ENCODE assay signal across 8 cellular contexts in genomic region chr2:169221745-169222369, GRCh38.
A peak's percentile ranks its signal among the peaks of the same experiment; 100 is the strongest.
DNase-seq lines count a peak whose midpoint lies in the region; ATAC-seq and TF ChIP-seq lines count a peak whose summit lies in the region.

No MANE protein-coding gene starts in this region.

- intact Hi-C loops in A673 (cut with micrococcal nuclease; ENCODE audit: unreplicated experiment): loop anchor here (5.0 kb wide), 2 partner anchors 110 to 260 kb away; no protein-coding TSS in a partner anchor
- intact Hi-C loops in HCT116 (cut with micrococcal nuclease): loop anchor here (2.0 to 5.0 kb wide), 2 partner anchors 113 to 260 kb away; no protein-coding TSS in a partner anchor
- intact Hi-C loops in cardiac septum (cut with DNase I): no loop called here

- DNase-seq in A673 (ENCODE audit: low spot score) (peak; percentile 38), HCT116 (ENCODE audit: low read depth, low spot score) (peak; percentile 24), RKO (ENCODE audit: low spot score) (peak; percentile 48), glomerular endothelial cell (ENCODE audit: extremely low read depth, low read depth, low spot score) (peak; percentile 16), islet precursor cell (no peak), T1000 (lab: John Stamatoyannopoulos, UW) (no peak), cardiac septum (ENCODE audit: low spot score) (no peak)

- ATAC-seq in HCT116 (peak; percentile 86), HG02981 (IDR thresholded peaks at IDR 0.05; ENCODE audit: unreplicated experiment) (no peak)

- POLR2A ChIA-PET in A673 (lab: Charles Lee; ENCODE audit: low non-redundant PET): no interaction called here
- POLR2A ChIA-PET in HCT116 (lab: Charles Lee): interaction anchor here (1.0 kb wide), 1 partner anchor 112 kb away, joined by 4 read pairs; no protein-coding TSS in a partner anchor

- H3K27me3 ChIP-seq in A673 (replicated peaks; ENCODE audit: insufficient read depth, low read depth, low read length, poor library complexity): no peaks in the 10 kb centered on the region
- no peaks in the 10 kb centered on the region for H3K27me3 ChIP-seq in HCT116 (ENCODE audit: insufficient read depth, low read length)

- TF ChIP-seq CTCF in A673 (conservative IDR thresholded peaks at IDR 0.05; ENCODE audit: low read depth, low read length) (peak; percentile 59), HCT116 (IDR thresholded peaks at IDR 0.05 in 2 of 3, conservative IDR thresholded peaks at IDR 0.05 in 1 of 3; ENCODE audit: borderline replicate concordance in 1 of 3, insufficient read depth in 1 of 3, low read depth in 2 of 3, low read length in 2 of 3) (peak; percentile 49 to 74 (median 63); a peak in 5 of 6 replicates)

- no peak overlapping the region for H3K4me3 ChIP-seq in A673 (ENCODE audit: low read depth, low read length, poor library complexity, severe bottlenecking)
- peak overlapping the region in 1 of 2 experiments; percentile 13; a peak in 1 of 4 replicates for H3K4me3 ChIP-seq in HCT116 (replicated peaks in 1 of 2; ENCODE audit: low read depth in 1 of 2, low read length in 2 of 2)

- no peaks in the 10 kb centered on the region for H4K20me1 ChIP-seq in HCT116 (ENCODE audit: insufficient read depth)

- no peaks in the 10 kb centered on the region for H3K36me3 ChIP-seq in A673 (ENCODE audit: insufficient read depth, low read length, poor library complexity, severe bottlenecking)
- H3K36me3 ChIP-seq in HCT116 (ENCODE audit: control insufficient read depth in 1 of 2, insufficient read depth in 2 of 2, low read length in 2 of 2): no peaks in the 10 kb centered on the region

- BruUV-seq in A673 (replicated peaks; lab: Mats Ljungman, UMichigan) (no TSS peak), HCT116 (replicated peaks; lab: Mats Ljungman, UMichigan) (no TSS peak)

- TF ChIP-seq POLR2A in HCT116 (IDR thresholded peaks at IDR 0.05; ENCODE audit: borderline replicate concordance, extremely low read depth, insufficient read depth, insufficient read length): no peak

- TF ChIP-seq RAD21 in HCT116 (IDR thresholded peaks at IDR 0.05; ENCODE audit: low read depth): peak; percentile 74

- H3K4me1 ChIP-seq in A673 (ENCODE audit: insufficient read depth, low read length, poor library complexity, severe bottlenecking): no peaks in the 10 kb centered on the region
- peaks cover 0 to 4% of the 10 kb centered on the region in 2 experiments; a peak in 1 of 4 replicates for H3K4me1 ChIP-seq in HCT116 (ENCODE audit: control insufficient read depth in 1 of 2, insufficient read depth in 2 of 2, low read length in 2 of 2)

- H3K79me2 ChIP-seq in HCT116 (ENCODE audit: insufficient read depth, low read length): no peaks in the 10 kb centered on the region

- H3K27ac ChIP-seq in A673 (ENCODE audit: low read depth, low read length, poor library complexity, severe bottlenecking) (no peak overlapping the region), HCT116 (ENCODE audit: low read depth, low read length) (no peak overlapping the region)

- H2AFZ ChIP-seq in HCT116 (ENCODE audit: low read depth, low read length, poor library complexity, severe bottlenecking): peak overlapping the region; percentile 94

- no peaks in the 10 kb centered on the region for H3K9me2 ChIP-seq in HCT116 (ENCODE audit: insufficient read depth)

- H3K9me3 ChIP-seq in A673 (ENCODE audit: low read depth, low read length, poor library complexity, severe bottlenecking): no peaks in the 10 kb centered on the region
- no peaks in the 10 kb centered on the region for H3K9me3 ChIP-seq in HCT116 (ENCODE audit: control insufficient read depth in 1 of 2, insufficient read depth in 1 of 2, low read depth in 1 of 2, low read length in 2 of 2)

- H3K9ac ChIP-seq in HCT116 (ENCODE audit: low read length): no peak overlapping the region

- CTCF ChIA-PET in A673 (lab: Charles Lee) (interaction anchor here (0.7 to 1.4 kb wide), 4 partner anchors 19 to 262 kb away, joined by 3 to 4 read pairs (median 3); no protein-coding TSS in a partner anchor), HCT116 (lab: Charles Lee) (interaction anchor here (0.6 to 2.4 kb wide), 18 partner anchors 12 to 1457 kb away, joined by 3 to 29 read pairs (median 4); no protein-coding TSS in a partner anchor)

- peak overlapping the region; percentile 54 for H3K4me2 ChIP-seq in HCT116 (ENCODE audit: low read length)

- RAD21 ChIA-PET in HCT116 (lab: Charles Lee; ENCODE audit: low non-redundant PET in 1 of 2, low total read pairs in 2 of 2, uncharacterized antibody in 2 of 2, unreplicated experiment in 2 of 2): interaction anchor here (1.0 to 1.2 kb wide), 2 partner anchors 112 kb away, joined by 3 read pairs; no protein-coding TSS in a partner anchor

TF ChIP-seq in HCT116, 20 proteins besides CTCF, POLR2A, EP300 and RAD21:
- TF ChIP-seq SP1 (IDR thresholded peaks at IDR 0.05; ENCODE audit: low read depth) (no peak), JUND (IDR thresholded peaks at IDR 0.05) (no peak), MAX (IDR thresholded peaks at IDR 0.05) (no peak), ELF1 (IDR thresholded peaks at IDR 0.05; ENCODE audit: borderline replicate concordance, low read depth) (no peak), YY1 (IDR thresholded peaks at IDR 0.05; ENCODE audit: extremely low read depth, insufficient replicate concordance, low read depth, low read length) (no peak)

Comparison
In these comparisons a context has a peak if more than half of its experiments do, and no peak if none do; other contexts are left out.
1. DNase-seq: peak in A673 (single experiment), HCT116 (single experiment), RKO (single experiment) and glomerular endothelial cell (single experiment); none in islet precursor cell (single experiment), T1000 (single experiment) and cardiac septum (single experiment).